21 cellular contexts compared by ENCODE assay signal in the genomic region with DNA sequence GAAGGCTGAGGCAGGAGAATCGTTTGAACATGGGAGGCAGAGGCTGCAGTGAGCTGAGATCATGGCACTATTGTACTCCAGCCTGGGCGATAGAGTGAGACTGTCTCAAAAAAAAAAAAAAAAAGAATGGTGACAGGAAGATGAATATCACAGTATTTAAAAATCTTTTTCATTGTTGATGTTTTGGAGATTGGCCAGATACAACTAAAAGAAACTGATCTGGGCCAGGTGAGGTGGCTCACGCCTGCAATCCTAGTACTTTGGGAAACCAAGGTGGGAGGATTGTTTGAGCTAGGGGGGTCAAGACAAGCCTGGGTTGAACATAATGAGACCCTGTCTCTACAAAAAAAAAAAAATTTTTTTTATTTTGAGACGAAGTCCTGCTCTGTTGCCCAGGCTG. TPM values are rescaled to one million over a fixed set of nuclear protein-coding genes. Genes with fewer than 3 reads are reported as not detected.
DNase-seq lines count a peak whose midpoint lies in the region; ATAC-seq and TF ChIP-seq lines count a peak whose summit lies in the region.
"Had no signal": no experiment of that assay in that cellular context is flagged by ENCODE, and none has a peak within 500 bp of the region (broad histone marks: within the 10 kb centered on the region; RNA-seq: fewer than 3 reads in every experiment).

No MANE protein-coding gene starts in this region.

- TF ChIP-seq POLR2A in esophagus muscularis mucosa (IDR thresholded peaks at IDR 0.05; ENCODE audit: low read depth), result no peak
- TF ChIP-seq POLR2A in gastrocnemius medialis (IDR thresholded peaks at IDR 0.05), result no peak

- H3K36me3 ChIP-seq in Panc1 (ENCODE audit: control insufficient read depth, insufficient read depth, low read length), result no peaks in the 10 kb centered on the region
- H3K36me3 ChIP-seq in esophagus muscularis mucosa, result no peaks in the 10 kb centered on the region
- no peaks in the 10 kb centered on the region for H3K36me3 ChIP-seq in gastrocnemius medialis
- H3K36me3 ChIP-seq: ovary, right atrium auricular region had no signal

- DNase-seq in Panc1 (ENCODE audit: low read depth, low spot score), result no peak
- DNase-seq in esophagus muscularis mucosa (ENCODE audit: extremely low spot score), result no peak
- no peak for DNase-seq in gastrocnemius medialis
- DNase-seq in stimulated activated CD4-positive, alpha-beta T cell treated with anti-CD3 and anti-CD28 coated beads, Interleukin-2, amount 100 ng/mL, for 48 hours, result no peak
- no peak for DNase-seq in DMS79 (lab: John Stamatoyannopoulos, UW)
- no peak for DNase-seq in middle frontal gyrus (ENCODE audit: extremely low spot score, low spot score)
- DNase-seq: activated CD4-positive, alpha-beta T cell treated with anti-CD3 and anti-CD28 coated beads, Interleukin-2, amount 10 ng/mL, durations not matched to agents 7 days and 5 days; activated naive CD4-positive, alpha-beta T cell treated with anti-CD3 and anti-CD28 coated beads, Interleukin-2, amount 50 U/mL, for 16 hours; central memory CD4-positive, alpha-beta T cell; foreskin keratinocyte; HCEC 1CT; hippocampal formation; left lung; natural killer cell; ovary; stimulated activated CD4-positive, alpha-beta T cell treated with anti-CD3 and anti-CD28 coated beads, Interleukin-12 subunit alpha, Interleukin-12 subunit beta, amount 100 ng/mL, for 4 hours; stimulated activated CD4-positive, alpha-beta T cell treated with anti-CD3 and anti-CD28 coated beads, Interleukin-4, amount 100 ng/mL, for 4 hours; stimulated activated naive CD4-positive, alpha-beta T cell treated with Interleukin-2 at 50 U/mL for 16 hours; T-helper 9 cell had no signal

- 64% methylated on average over 4 of the region's 4 CpGs for WGBS in esophagus muscularis mucosa

- H3K4me1 ChIP-seq in Panc1 (ENCODE audit: control insufficient read depth, insufficient read depth, low read length) (peaks cover 73% of the 10 kb centered on the region), esophagus muscularis mucosa (peaks cover 38 to 74% (median 68%) of the 10 kb centered on the region in 4 donors), gastrocnemius medialis (peaks cover 42 to 57% of the 10 kb centered on the region in 2 donors)

- TF ChIP-seq RAD21 in Ishikawa (IDR thresholded peaks at IDR 0.05; ENCODE audit: low read depth), result no peak

- H3K27me3 ChIP-seq in Panc1 (ENCODE audit: control insufficient read depth, insufficient read depth, low read length), result no peaks in the 10 kb centered on the region
- H3K27me3 ChIP-seq in esophagus muscularis mucosa, result no peaks in the 10 kb centered on the region
- H3K27me3 ChIP-seq in gastrocnemius medialis, result no peaks in the 10 kb centered on the region
- H3K27me3 ChIP-seq: foreskin keratinocyte, left lung, ovary, right atrium auricular region had no signal

- no TSS peak for BruUV-seq in Panc1 (replicated peaks; lab: Mats Ljungman, UMichigan)

- H3K4me3 ChIP-seq in Panc1 (ENCODE audit: low read depth in 2 of 2, low read length in 2 of 2) (no peak overlapping the region), esophagus muscularis mucosa (no peak overlapping the region), gastrocnemius medialis (no peak overlapping the region)
- H3K4me3 ChIP-seq: left lung, ovary, right atrium auricular region had no signal

- in situ Hi-C loops in Panc1 (cut with HindIII; ENCODE audit: low pct_unique_long_range_greater_than_20kb, low sequenced_read_pairs), result no loop called here
- in situ Hi-C loops in gastrocnemius medialis (cut with MboI; ENCODE audit: low sequenced_read_pairs in 4 of 4), result no loop called here

- intact Hi-C loops in Panc1 (cut with micrococcal nuclease; ENCODE audit: unreplicated experiment) (no loop called here), esophagus muscularis mucosa (cut with DNase I) (loop anchor here (5.0 kb wide), 1 partner anchor 71 kb away; the partner anchor contains the start of gene REV3L), gastrocnemius medialis (cut with DNase I; ENCODE audit: low total_unique reads) (loop anchor here (2.0 kb wide), 1 partner anchor 27 kb away; no protein-coding TSS in a partner anchor)

- H3K27ac ChIP-seq in Panc1 (ENCODE audit: low read length) (peak overlapping the region; percentile 92), esophagus muscularis mucosa (replicated peaks in 1 of 4) (peak overlapping the region; percentile 76 to 81 (median 78)), gastrocnemius medialis (peak overlapping the region; percentile 83 to 89 (median 86))
- H3K27ac ChIP-seq: foreskin keratinocyte, ovary had no signal

- TF ChIP-seq EP300 in Ishikawa (IDR thresholded peaks at IDR 0.05; ENCODE audit: borderline replicate concordance), result no peak; the same call in 1 of the 2 replicates
- no peak for TF ChIP-seq EP300 in esophagus muscularis mucosa (IDR thresholded peaks at IDR 0.05)

- no peaks in the 10 kb centered on the region for H3K9me3 ChIP-seq in Panc1 (ENCODE audit: control insufficient read depth, insufficient read depth, low read depth, low read length)
- no peaks in the 10 kb centered on the region for H3K9me3 ChIP-seq in esophagus muscularis mucosa
- no peaks in the 10 kb centered on the region for H3K9me3 ChIP-seq in gastrocnemius medialis
- H3K9me3 ChIP-seq: left lung, ovary, right atrium auricular region had no signal

- no peak for TF ChIP-seq CTCF in Panc1 (IDR thresholded peaks at IDR 0.05)
- TF ChIP-seq CTCF in esophagus muscularis mucosa (IDR thresholded peaks at IDR 0.05), result no peak
- TF ChIP-seq CTCF in gastrocnemius medialis (IDR thresholded peaks at IDR 0.05 in 4 of 5, conservative IDR thresholded peaks at IDR 0.05 in 1 of 5), result no peak

- CTCF ChIA-PET in Panc1 (lab: Charles Lee), result interaction anchor here (0.7 kb wide), 1 partner anchor 490 kb away, joined by 6 read pairs; no protein-coding TSS in a partner anchor

- POLR2A ChIA-PET in Panc1 (lab: Charles Lee), result interaction anchor here (0.7 kb wide), 1 partner anchor 10 kb away, joined by 8 read pairs; no protein-coding TSS in a partner anchor

- ATAC-seq in Panc1 (no peak), gastrocnemius medialis (no peak)
- ATAC-seq: foreskin keratinocyte, left lung, natural killer cell had no signal

TF ChIP-seq in Ishikawa, 13 proteins besides CTCF, POLR2A, EP300 and RAD21:
- TF ChIP-seq EGR1 (IDR thresholded peaks at IDR 0.05), result no peak
- no peak for TF ChIP-seq USF1 (IDR thresholded peaks at IDR 0.05)
- TF ChIP-seq NFIC (IDR thresholded peaks at IDR 0.05), result peak; percentile 71
- TF ChIP-seq REST (IDR thresholded peaks at IDR 0.05; ENCODE audit: low read depth), result no peak
- TF ChIP-seq TCF12 (IDR thresholded peaks at IDR 0.05; ENCODE audit: low read depth), result peak; percentile 20; the same call in 1 of the 2 replicates

RNA-seq across cellular contexts. Expression of gene TRAF3IP2, which starts 52.1 kb away (rescaled TPM):
- total RNA-seq in Panc1 (2021; ENCODE audit: unreplicated experiment) (43.3 TPM), esophagus muscularis mucosa (10 to 100 TPM; 16.6 to 37.1 (median 32.4) TPM), gastrocnemius medialis (10 to 100 TPM; 11.0 to 31.1 (median 17.3) TPM)
- polyA plus RNA-seq in Panc1 (2012; ENCODE audit: insufficient read length), result 27.5 TPM
